Comparison of ENCODE assay signal across 8 cellular contexts in genomic region chr11:83157755-83158473, GRCh38.
DNase-seq lines count a peak whose midpoint lies in the region; ATAC-seq and TF ChIP-seq lines count a peak whose summit lies in the region.

No MANE protein-coding gene starts in this region.

- H3K9ac ChIP-seq in rectal smooth muscle tissue (ENCODE audit: low read length): peak overlapping the region; percentile 98

- H3K4me1 ChIP-seq in DOHH2 (ENCODE audit: control insufficient read depth, low read length): peaks cover 59% of the 10 kb centered on the region
- H3K4me1 ChIP-seq in rectal smooth muscle tissue (ENCODE audit: control insufficient read depth, insufficient read depth, low read length): peaks cover 11% of the 10 kb centered on the region

- H4K20me1 ChIP-seq in DOHH2 (ENCODE audit: control insufficient read depth, insufficient read depth, low read depth, low read length): peaks cover 32% of the 10 kb centered on the region

- H3K36me3 ChIP-seq in DOHH2 (ENCODE audit: control insufficient read depth, low read length) (peaks cover 59% of the 10 kb centered on the region), rectal smooth muscle tissue (ENCODE audit: control insufficient read depth, insufficient read depth, low read length) (no peaks in the 10 kb centered on the region)

- peak overlapping the region; percentile 88 for H3K4me2 ChIP-seq in DOHH2 (ENCODE audit: low read length)

- ATAC-seq in HG02571 (IDR thresholded peaks at IDR 0.05; ENCODE audit: unreplicated experiment) (no peak), HG02981 (IDR thresholded peaks at IDR 0.05; ENCODE audit: unreplicated experiment) (no peak)

- peaks cover 67% of the 10 kb centered on the region for H3K79me2 ChIP-seq in DOHH2 (ENCODE audit: control insufficient read depth, low read length)

- no peaks in the 10 kb centered on the region for H3K9me2 ChIP-seq in DOHH2 (replicated peaks; ENCODE audit: control insufficient read depth, low read length)

- H3K9me3 ChIP-seq in DOHH2 (ENCODE audit: control insufficient read depth, insufficient read depth, low read length): no peaks in the 10 kb centered on the region

- H3K4me3 ChIP-seq in DOHH2 (ENCODE audit: low read length) (peak overlapping the region; percentile 89), rectal smooth muscle tissue (ENCODE audit: low read length) (peak overlapping the region; percentile 92)

- DNase-seq in Kasumi-1 (lab: John Stamatoyannopoulos, UW) (peak; percentile 47 to 69), T follicular helper cell (ENCODE audit: low read depth) (peak; percentile 34), hepatic stellate cell (ENCODE audit: low spot score) (peak; percentile 47)

- H3K27ac ChIP-seq in DOHH2 (ENCODE audit: low read depth, low read length) (peak overlapping the region; percentile 83), angular gyrus (ENCODE audit: low read depth, low read length) (peak overlapping the region; percentile 98), rectal smooth muscle tissue (ENCODE audit: low read depth, low read length) (peak overlapping the region; percentile 99)

- no peaks in the 10 kb centered on the region; the same call in none of the 2 replicates for H3F3A ChIP-seq in DOHH2 (ENCODE audit: control insufficient read depth, insufficient read depth)

- TF ChIP-seq CTCF in DOHH2 (IDR thresholded peaks at IDR 0.05; ENCODE audit: low read depth, low read length, poor library complexity, severe bottlenecking): no peak

- H3K27me3 ChIP-seq in DOHH2 (ENCODE audit: control insufficient read depth, low read length) (no peaks in the 10 kb centered on the region), rectal smooth muscle tissue (ENCODE audit: control insufficient read depth, insufficient read depth, low read length) (no peaks in the 10 kb centered on the region)
